1 cellular context compared by ENCODE assay signal in the genomic region with DNA sequence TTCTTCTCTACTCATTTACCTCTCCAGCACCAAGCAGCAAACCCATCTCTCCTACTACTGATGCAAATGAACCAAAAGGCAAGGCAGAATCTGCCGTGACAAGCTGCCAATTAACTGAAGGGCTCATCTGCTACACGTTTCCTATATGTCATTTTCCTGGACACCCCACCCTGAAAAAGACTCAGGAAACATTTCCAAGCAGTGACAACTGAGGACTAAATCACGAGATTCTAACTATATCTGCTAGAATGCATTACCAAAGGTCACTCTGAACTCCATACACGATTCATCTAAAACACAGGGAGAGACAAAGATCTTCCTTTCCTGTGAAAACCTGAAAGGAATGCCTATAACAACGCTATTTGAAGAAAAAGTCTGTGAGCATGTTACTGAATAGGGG.
TF ChIP-seq lines count a peak whose summit lies in the region.

No MANE protein-coding gene starts in this region.

TF ChIP-seq in WTC11, 78 proteins besides CTCF, POLR2A, EP300 and RAD21:
- TF ChIP-seq, protein P1, sequence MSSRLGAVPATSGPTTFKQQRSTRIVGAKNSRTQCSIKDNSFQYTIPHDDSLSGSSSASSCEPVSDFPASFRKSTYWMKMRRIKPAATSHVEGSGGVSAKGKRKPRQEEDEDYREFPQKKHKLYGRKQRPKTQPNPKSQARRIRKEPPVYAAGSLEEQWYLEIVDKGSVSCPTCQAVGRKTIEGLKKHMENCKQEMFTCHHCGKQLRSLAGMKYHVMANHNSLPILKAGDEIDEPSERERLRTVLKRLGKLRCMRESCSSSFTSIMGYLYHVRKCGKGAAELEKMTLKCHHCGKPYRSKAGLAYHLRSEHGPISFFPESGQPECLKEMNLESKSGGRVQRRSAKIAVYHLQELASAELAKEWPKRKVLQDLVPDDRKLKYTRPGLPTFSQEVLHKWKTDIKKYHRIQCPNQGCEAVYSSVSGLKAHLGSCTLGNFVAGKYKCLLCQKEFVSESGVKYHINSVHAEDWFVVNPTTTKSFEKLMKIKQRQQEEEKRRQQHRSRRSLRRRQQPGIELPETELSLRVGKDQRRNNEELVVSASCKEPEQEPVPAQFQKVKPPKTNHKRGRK (CRISPR knock-in tag; IDR thresholded peaks at IDR 0.05; ENCODE audit: borderline replicate concordance), result no peak
- TF ChIP-seq CREM (CRISPR knock-in tag; IDR thresholded peaks at IDR 0.05), result no peak
- no peak for TF ChIP-seq E2F5 (CRISPR knock-in tag; IDR thresholded peaks at IDR 0.05)
- TF ChIP-seq SOX15 (CRISPR knock-in tag; IDR thresholded peaks at IDR 0.05), result no peak
- no peak for TF ChIP-seq NFE2L1 (CRISPR knock-in tag; IDR thresholded peaks at IDR 0.05)
